Comparison of ENCODE assay signal across 8 cellular contexts in the genomic region with DNA sequence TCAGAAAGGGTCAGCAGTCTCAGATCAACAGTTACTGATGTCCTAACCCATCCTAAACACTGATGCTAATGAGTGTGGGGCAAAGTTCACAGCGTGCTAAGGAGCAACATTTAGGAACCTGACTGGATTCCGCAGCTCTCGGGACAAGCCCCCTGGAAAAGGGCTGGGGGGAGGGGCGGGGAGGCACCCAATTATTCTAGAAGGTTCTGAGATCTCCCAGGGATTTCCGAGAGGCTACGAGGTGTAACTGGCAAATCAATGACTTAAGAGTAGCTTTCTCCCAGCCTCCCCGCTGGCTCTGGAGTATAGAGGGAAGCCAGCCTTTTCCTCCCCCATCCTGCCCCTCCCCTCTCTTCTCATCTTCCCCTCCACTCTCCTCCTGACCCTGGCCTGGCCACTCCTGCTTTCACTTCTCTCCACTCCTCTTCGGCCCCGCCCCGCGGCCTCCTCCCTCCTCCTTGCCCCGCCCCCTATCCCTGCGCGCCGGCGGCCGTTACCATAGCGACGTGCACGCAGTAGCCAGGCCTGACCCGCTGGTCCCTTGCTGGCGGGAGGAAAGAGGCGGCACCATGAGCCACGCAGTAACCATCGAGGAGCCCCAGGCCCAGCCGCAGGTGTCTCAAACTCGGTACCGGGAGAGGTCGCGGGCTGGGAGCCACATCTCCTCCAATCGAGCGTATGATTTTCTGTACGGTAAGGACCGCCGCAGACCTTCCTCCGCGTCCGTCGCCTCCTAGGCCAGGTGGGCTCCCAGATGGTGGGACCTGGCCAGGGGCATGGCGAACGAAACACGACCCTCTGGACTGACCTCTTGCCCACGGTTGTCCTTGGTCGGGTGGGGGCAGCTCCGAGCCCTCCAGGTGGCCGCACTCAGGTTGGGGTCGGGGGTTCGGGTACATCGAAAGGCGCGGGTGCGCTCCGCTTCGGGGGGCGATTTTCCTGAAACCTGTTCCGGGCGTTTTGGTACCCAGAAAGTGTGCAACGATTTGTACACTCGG. TPM values are rescaled to one million over a fixed set of nuclear protein-coding genes. Genes with fewer than 3 reads are reported as not detected.
DNase-seq lines count a peak whose midpoint lies in the region; ATAC-seq and TF ChIP-seq lines count a peak whose summit lies in the region.

A gene (plus strand): TSS at position 493 of the 998 bp plus-strand sequence. CDS start 77 bp downstream, at position 570.

- H3K9me3 ChIP-seq in WERI-Rb-1 (ENCODE audit: severe bottlenecking), result no peaks in the 10 kb centered on the region

- DNase-seq in GM12864 (ENCODE audit: low read depth) (peak; percentile 62), NCI-H187 (lab: John Stamatoyannopoulos, UW) (peak; percentile 84 to 90), cerebellum (ENCODE audit: low spot score) (peak; percentile 97), kidney epithelial cell (ENCODE audit: low read depth) (peak; percentile 62), WERI-Rb-1 (no peak)
- DNase-seq in activated CD4-positive, alpha-beta T cell treated with anti-CD3 and anti-CD28 coated beads for 4 hours, result peak; percentile 79
- peak; percentile 71 to 86 (median 82) for DNase-seq in stimulated activated CD4-positive, alpha-beta T cell treated with anti-CD3 and anti-CD28 coated beads, Interleukin-12 subunit alpha, Interleukin-12 subunit beta, amount 100 ng/mL, for 48 hours (ENCODE audit: low read depth in 2 of 3, low spot score in 1 of 3)

- H3K27ac ChIP-seq in WERI-Rb-1, result no peak within 1 kb of the TSS

- H3K36me3 ChIP-seq in kidney epithelial cell (ENCODE audit: control insufficient read depth, insufficient read depth, low read length) (no peaks in the 10 kb centered on the region), WERI-Rb-1 (no peaks in the 10 kb centered on the region)

- TF ChIP-seq CTCF in GM12864 (IDR thresholded peaks at IDR 0.05; ENCODE audit: low read depth, low read length, missing control alignments), result no peak
- no peak for TF ChIP-seq CTCF in kidney epithelial cell (IDR thresholded peaks at IDR 0.05; ENCODE audit: insufficient read depth, low read length, poor library complexity, severe bottlenecking)
- no peak for TF ChIP-seq CTCF in WERI-Rb-1 (IDR thresholded peaks at IDR 0.05; ENCODE audit: low read depth, low read length)

- H3K4me3 ChIP-seq in GM12864 (ENCODE audit: low read depth, low read length) (peak within 1 kb of the TSS; percentile 52), kidney epithelial cell (ENCODE audit: low read depth, low read length) (peak within 1 kb of the TSS; percentile 59), WERI-Rb-1 (ENCODE audit: low read depth, low read length) (no peak within 1 kb of the TSS)

- H3K27me3 ChIP-seq in kidney epithelial cell (ENCODE audit: control insufficient read depth, insufficient read depth, low read length) (peaks cover 2% of the 10 kb centered on the region), WERI-Rb-1 (ENCODE audit: insufficient read depth, low read depth, severe bottlenecking) (no peaks in the 10 kb centered on the region)

- peak; percentile 88 for ATAC-seq in HG02623 (IDR thresholded peaks at IDR 0.05; ENCODE audit: unreplicated experiment)

RNA-seq across cellular contexts. Expression of the gene that starts here (rescaled TPM):
- total RNA-seq in cerebellum (13.3 TPM), kidney epithelial cell (3.3 and 7.1 TPM in 2 replicates)
